9 cellular contexts compared by ENCODE assay signal in the genomic region with DNA sequence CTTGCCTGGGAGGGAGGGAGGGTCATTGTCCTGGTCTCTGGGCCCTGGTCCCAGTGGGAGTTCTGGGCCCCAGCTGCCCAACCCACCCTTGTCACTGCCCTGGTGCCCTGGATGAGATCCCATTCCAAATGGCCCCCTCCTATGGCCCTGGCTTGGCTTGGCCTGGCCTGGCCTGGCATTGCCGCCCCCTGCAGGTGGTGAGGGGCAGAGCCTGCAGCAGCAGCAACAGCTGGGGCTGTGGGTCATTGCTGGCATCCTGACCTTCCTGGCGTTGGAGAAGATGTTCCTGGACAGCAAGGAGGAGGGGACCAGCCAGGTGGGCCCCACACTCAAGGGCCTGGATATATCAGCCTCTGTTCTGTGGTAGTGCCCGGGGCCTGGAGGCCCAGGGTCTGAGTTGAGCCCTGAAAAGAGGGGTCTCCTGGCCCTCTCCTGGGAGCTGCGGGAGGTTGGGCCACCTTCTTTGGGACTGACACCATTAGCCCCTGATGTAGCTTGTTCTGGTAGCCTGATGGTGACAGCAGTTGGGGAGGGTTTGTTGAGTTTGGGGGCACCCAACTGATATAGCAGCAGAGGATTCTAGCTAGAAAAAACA. TPM values are rescaled to one million over a fixed set of nuclear protein-coding genes. Genes with fewer than 3 reads are reported as not detected.
DNase-seq lines count a peak whose midpoint lies in the region; ATAC-seq, FAIRE-seq and TF ChIP-seq lines count a peak whose summit lies in the region.
"Had no signal": no experiment of that assay in that cellular context is flagged by ENCODE, and none has a peak within 500 bp of the region (broad histone marks: within the 10 kb centered on the region; RNA-seq: fewer than 3 reads in every experiment).

No MANE protein-coding gene starts in this region.

- peaks cover 0 to 67% (median 30%) of the 10 kb centered on the region in 9 donors for H3K36me3 ChIP-seq in heart right ventricle

- no peaks in the 10 kb centered on the region for H3K9me3 Mint-ChIP-seq in activated T-cell treated with anti-CD3 and anti-CD28 coated beads, Interleukin-2, amount 50 U/mL, for 72 hours
- H3K9me3 Mint-ChIP-seq: activated naive CD4-positive, alpha-beta T cell treated with anti-CD3 and anti-CD28 coated beads, Interleukin-2, amount 50 U/mL, for 24 hours had no signal

- H3K4me1 Mint-ChIP-seq in activated T-cell treated with anti-CD3 and anti-CD28 coated beads, Interleukin-2, amount 50 U/mL, for 72 hours (ENCODE audit: low read depth) = peaks cover 24% of the 10 kb centered on the region

- H3K4me1 ChIP-seq in heart right ventricle = peaks cover 22 to 79% (median 57%) of the 10 kb centered on the region in 9 donors

- H3K36me3 Mint-ChIP-seq in activated T-cell treated with anti-CD3 and anti-CD28 coated beads, Interleukin-2, amount 50 U/mL, for 72 hours (ENCODE audit: insufficient read depth in 2 of 2) = peaks cover 2% of the 10 kb centered on the region in 2 donors

- WGBS in heart right ventricle, 2 donors = 68 to 72% methylated on average over 4 of the region's 4 CpGs

- ATAC-seq in activated T-cell treated with anti-CD3 and anti-CD28 coated beads, Interleukin-2, amount 50 U/mL, for 72 hours (replicated peaks in 1 of 2) = no peak
- ATAC-seq in heart right ventricle = no peak

- peak overlapping the region in 1 of 10 donors; percentile 31 for H3K27ac ChIP-seq in heart right ventricle

- intact Hi-C loops in heart right ventricle (cut with DNase I) = loop anchor here in 1 of 10 donors (5.0 kb wide), 1 partner anchor 40 kb away; no protein-coding TSS in a partner anchor

- H3K27me3 ChIP-seq in heart right ventricle = no peaks in the 10 kb centered on the region

- H3K4me3 Mint-ChIP-seq in activated T-cell treated with anti-CD3 and anti-CD28 coated beads, Interleukin-2, amount 50 U/mL, for 72 hours = no peak overlapping the region
- H3K4me3 Mint-ChIP-seq: activated naive CD4-positive, alpha-beta T cell treated with anti-CD3 and anti-CD28 coated beads, Interleukin-2, amount 50 U/mL, for 24 hours had no signal

- DNase-seq in NCI-H2196 (lab: John Stamatoyannopoulos, UW; ENCODE audit: unreplicated experiment) (peak; percentile 61), NCI-H2196 treated with DMSO at 0.1 percent for 48 hours (lab: John Stamatoyannopoulos, UW; ENCODE audit: unreplicated experiment) (no peak), NAMALWA (ENCODE audit: low spot score) (peak; percentile 62), heart right ventricle (peak in 1 of 2 donors; percentile 65), NCI-H2029 treated with DMSO at 0.1 percent for 48 hours (lab: John Stamatoyannopoulos, UW) (no peak), RCC 7860 (ENCODE audit: low spot score) (no peak)
- DNase-seq in activated T-cell treated with anti-CD3 and anti-CD28 coated beads, Interleukin-2, amount 50 U/mL, for 72 hours = peak; percentile 71
- peak; percentile 64 for DNase-seq in stimulated activated CD4-positive, alpha-beta T cell treated with anti-CD3 and anti-CD28 coated beads, Interleukin-4, amount 100 ng/mL, for 24 hours

- no peak for FAIRE-seq in RCC 7860 (lab: Jason Lieb, UNC)

- H3K9me3 ChIP-seq in heart right ventricle = no peaks in the 10 kb centered on the region

- H3K27ac Mint-ChIP-seq in activated T-cell treated with anti-CD3 and anti-CD28 coated beads, Interleukin-2, amount 50 U/mL, for 72 hours = no peak overlapping the region
- H3K27ac Mint-ChIP-seq: activated naive CD4-positive, alpha-beta T cell treated with anti-CD3 and anti-CD28 coated beads, Interleukin-2, amount 50 U/mL, for 24 hours had no signal

- no peak overlapping the region for H3K4me3 ChIP-seq in heart right ventricle

- H3K27me3 Mint-ChIP-seq in activated T-cell treated with anti-CD3 and anti-CD28 coated beads, Interleukin-2, amount 50 U/mL, for 72 hours (ENCODE audit: low read depth) = no peaks in the 10 kb centered on the region
- H3K27me3 Mint-ChIP-seq: activated naive CD4-positive, alpha-beta T cell treated with anti-CD3 and anti-CD28 coated beads, Interleukin-2, amount 50 U/mL, for 24 hours had no signal

- TF ChIP-seq CTCF in heart right ventricle (IDR thresholded peaks at IDR 0.05) = peak; percentile 39 to 87 (median 69)

RNA-seq across cellular contexts. Expression of a gene that starts 3.9 kb away (rescaled TPM):
- total RNA-seq in activated T-cell treated with anti-CD3 and anti-CD28 coated beads, Interleukin-2, amount 50 U/mL, for 72 hours = 10 to 100 TPM; 16.2 to 21.0 TPM
- total RNA-seq in heart right ventricle = 10 to 100 TPM; 31.1 to 54.5 (median 40.8) TPM
- polyA plus RNA-seq in heart right ventricle = 10 to 100 TPM; 62.3 to 86.4 TPM

RNA-seq across cellular contexts. Expression of a gene that starts 14.0 kb away (rescaled TPM):
- total RNA-seq in activated T-cell treated with anti-CD3 and anti-CD28 coated beads, Interleukin-2, amount 50 U/mL, for 72 hours = 100 to 1,000 TPM; 121 to 149 TPM
- 100 to 1,000 TPM; 129 to 171 (median 140) TPM for total RNA-seq in heart right ventricle
- polyA plus RNA-seq in heart right ventricle = 100 to 1,000 TPM; 184 to 272 TPM

RNA-seq across cellular contexts. Expression of a gene that starts 33.9 kb away (rescaled TPM):
- total RNA-seq in activated T-cell treated with anti-CD3 and anti-CD28 coated beads, Interleukin-2, amount 50 U/mL, for 72 hours = under 1 TPM; 0.35 to 0.55 TPM
- 10 to 100 TPM in 3 of 10 donors, 1 to 10 TPM in 7; 3.4 to 38.9 (median 6.7) TPM for total RNA-seq in heart right ventricle
- 10 to 100 TPM in 1 of 2 donors, 1 to 10 TPM in 1; 6.7 to 10.2 TPM for polyA plus RNA-seq in heart right ventricle

RNA-seq across cellular contexts. Expression of a gene that starts 36.7 kb away (rescaled TPM):
- total RNA-seq in activated T-cell treated with anti-CD3 and anti-CD28 coated beads, Interleukin-2, amount 50 U/mL, for 72 hours = 1 to 10 TPM in 1 of 2 donors, under 1 TPM in 1; 0.77 to 1.3 TPM
- total RNA-seq in heart right ventricle = 10 to 100 TPM in 1 of 10 donors, 1 to 10 TPM in 9; 2.9 to 10.2 (median 4.0) TPM
- 1 to 10 TPM in 1 of 2 donors, under 1 TPM in 1; 0.33 to 6.2 TPM for polyA plus RNA-seq in heart right ventricle

RNA-seq across cellular contexts. Expression of a gene that starts 59.7 kb away (rescaled TPM):
- not detected for total RNA-seq in activated T-cell treated with anti-CD3 and anti-CD28 coated beads, Interleukin-2, amount 50 U/mL, for 72 hours
- total RNA-seq in heart right ventricle = 1,000 to 10,000 TPM; 1,404 to 3,138 (median 2,490) TPM
- polyA plus RNA-seq in heart right ventricle = 1,000 to 10,000 TPM in 1 of 2 donors, 100 to 1,000 TPM in 1; 484 to 2,250 TPM

Comparison
In these comparisons a context has a peak if more than half of its experiments do, and no peak if none do; other contexts are left out.
1. DNase-seq: peak in NCI-H2196 (single experiment), NAMALWA (single experiment), activated T-cell treated with anti-CD3 and anti-CD28 coated beads, Interleukin-2, amount 50 U/mL, for 72 hours (2 of 2) and stimulated activated CD4-positive, alpha-beta T cell treated with anti-CD3 and anti-CD28 coated beads, Interleukin-4, amount 100 ng/mL, for 24 hours (single experiment); none in NCI-H2196 treated with DMSO at 0.1 percent for 48 hours (single experiment), NCI-H2029 treated with DMSO at 0.1 percent for 48 hours (single experiment) and RCC 7860 (single experiment).